Comparison of ENCODE assay signal across 12 cellular contexts in genomic region chr11:75767793-75768111, GRCh38. TPM values are rescaled to one million over a fixed set of nuclear protein-coding genes. Genes with fewer than 3 reads are reported as not detected.
DNase-seq lines count a peak whose midpoint lies in the region; ATAC-seq, FAIRE-seq and TF ChIP-seq lines count a peak whose summit lies in the region.
"Had no signal": no experiment of that assay in that cellular context is flagged by ENCODE, and none has a peak within 500 bp of the region (broad histone marks: within the 10 kb centered on the region; RNA-seq: fewer than 3 reads in every experiment).

No MANE protein-coding gene starts in this region.

- DNase-seq in RWPE2 (ENCODE audit: low spot score) (no peak), foreskin keratinocyte (no peak), UCSD-AML1 (lab: John Stamatoyannopoulos, UW; ENCODE audit: unreplicated experiment) (no peak), NCI-H526 (lab: John Stamatoyannopoulos, UW) (no peak), GM19239 (ENCODE audit: insufficient read length, low spot score) (no peak), HCEC 1CT (no peak)
- DNase-seq: esophagus squamous epithelium had no signal

- FAIRE-seq in GM19239 (lab: Jason Lieb, UNC) = no peak

- H4K20me1 ChIP-seq in DOHH2 (ENCODE audit: control insufficient read depth, insufficient read depth, low read depth, low read length) = no peaks in the 10 kb centered on the region

- H3F3A ChIP-seq in DOHH2 (ENCODE audit: control insufficient read depth, insufficient read depth) = no peaks in the 10 kb centered on the region

- H3K9ac ChIP-seq in rectal smooth muscle tissue (ENCODE audit: low read length) = no peak overlapping the region

- no peaks in the 10 kb centered on the region for H3K79me2 ChIP-seq in DOHH2 (ENCODE audit: control insufficient read depth, low read length)

- H3K4me1 ChIP-seq in DOHH2 (ENCODE audit: control insufficient read depth, low read length) (peaks cover 36% of the 10 kb centered on the region), RWPE2 (ENCODE audit: insufficient read depth, poor library complexity, severe bottlenecking) (peaks cover 7% of the 10 kb centered on the region), foreskin keratinocyte (no peaks in the 10 kb centered on the region), rectal smooth muscle tissue (ENCODE audit: control insufficient read depth, insufficient read depth, low read length) (peaks cover 5% of the 10 kb centered on the region)

- H3K4me2 ChIP-seq in DOHH2 (ENCODE audit: low read length) = peak overlapping the region; percentile 92

- TF ChIP-seq CTCF in DOHH2 (IDR thresholded peaks at IDR 0.05; ENCODE audit: low read depth, low read length, poor library complexity, severe bottlenecking) (no peak), RWPE2 (IDR thresholded peaks at IDR 0.05; ENCODE audit: poor library complexity, severe bottlenecking) (no peak), foreskin keratinocyte (conservative IDR thresholded peaks at IDR 0.05) (no peak)

- H3K9me2 ChIP-seq in DOHH2 (replicated peaks; ENCODE audit: control insufficient read depth, low read length) = no peaks in the 10 kb centered on the region

- H3K27ac ChIP-seq in DOHH2 (ENCODE audit: low read depth, low read length) (no peak overlapping the region), RWPE2 (ENCODE audit: poor library complexity, severe bottlenecking) (no peak overlapping the region), foreskin keratinocyte (peak overlapping the region; percentile 90), rectal smooth muscle tissue (ENCODE audit: low read depth, low read length) (no peak overlapping the region)

- H3K9me3 ChIP-seq in DOHH2 (ENCODE audit: control insufficient read depth, insufficient read depth, low read length) (no peaks in the 10 kb centered on the region), RWPE2 (ENCODE audit: severe bottlenecking) (no peaks in the 10 kb centered on the region)
- H3K9me3 ChIP-seq: esophagus squamous epithelium, sigmoid colon had no signal

- ATAC-seq in RWPE2 (ENCODE audit: low read depth) = no peak
- no peak for ATAC-seq in foreskin keratinocyte

- H3K36me3 ChIP-seq in DOHH2 (ENCODE audit: control insufficient read depth, low read length) = no peaks in the 10 kb centered on the region
- no peaks in the 10 kb centered on the region for H3K36me3 ChIP-seq in RWPE2 (ENCODE audit: low read depth)
- H3K36me3 ChIP-seq in rectal smooth muscle tissue (ENCODE audit: control insufficient read depth, insufficient read depth, low read length) = no peaks in the 10 kb centered on the region
- H3K36me3 ChIP-seq: esophagus squamous epithelium, sigmoid colon had no signal

- H3K27me3 ChIP-seq in DOHH2 (ENCODE audit: control insufficient read depth, low read length) = peaks cover 26% of the 10 kb centered on the region
- H3K27me3 ChIP-seq in RWPE2 (ENCODE audit: insufficient read depth, poor library complexity, severe bottlenecking) = no peaks in the 10 kb centered on the region
- H3K27me3 ChIP-seq in foreskin keratinocyte = peaks cover 46% of the 10 kb centered on the region
- no peaks in the 10 kb centered on the region for H3K27me3 ChIP-seq in rectal smooth muscle tissue (ENCODE audit: control insufficient read depth, insufficient read depth, low read length)

- H3K4me3 ChIP-seq in DOHH2 (ENCODE audit: low read length) (peak overlapping the region; percentile 74), RWPE2 (ENCODE audit: severe bottlenecking) (peak overlapping the region; percentile 42), rectal smooth muscle tissue (ENCODE audit: low read length) (peak overlapping the region; percentile 57)

RNA-seq across cellular contexts. Expression of gene DGAT2, which starts 0.8 kb away (rescaled TPM):
- total RNA-seq in foreskin keratinocyte = 1.2 and 1.4 TPM in 2 replicates
- polyA plus RNA-seq in foreskin keratinocyte = 1.1 and 1.3 TPM in 2 replicates

RNA-seq across cellular contexts. Expression of gene UVRAG, which starts 47.3 kb away (rescaled TPM):
- 13.5 and 15.2 TPM in 2 replicates for total RNA-seq in foreskin keratinocyte
- 6.3 and 6.4 TPM in 2 replicates for polyA plus RNA-seq in foreskin keratinocyte

RNA-seq across cellular contexts. Expression of gene MOGAT2, which starts 50.1 kb away (rescaled TPM):
- not detected in 2 replicates for total RNA-seq in foreskin keratinocyte
- not detected in 2 replicates for polyA plus RNA-seq in foreskin keratinocyte
- total RNA-seq: activated CD8-positive, alpha-beta T cell treated with anti-CD3 and anti-CD28 coated beads, Interleukin-2, amount 10 ng/mL, durations not matched to agents 7 days and 5 days; esophagus squamous epithelium; SK-MEL-5 had no signal
